Comparison of ENCODE assay signal across 9 cellular contexts in genomic region chr19:35247526-35248309, GRCh38. TPM values are rescaled to one million over a fixed set of nuclear protein-coding genes. Genes with fewer than 3 reads are reported as not detected.
DNase-seq lines count a peak whose midpoint lies in the region; ATAC-seq and TF ChIP-seq lines count a peak whose summit lies in the region.
"Had no signal": no experiment of that assay in that cellular context is flagged by ENCODE, and none has a peak within 500 bp of the region (broad histone marks: within the 10 kb centered on the region; RNA-seq: fewer than 3 reads in every experiment).

No MANE protein-coding gene starts in this region.

- ATAC-seq in GM21515 (IDR thresholded peaks at IDR 0.05; ENCODE audit: unreplicated experiment) (peak; percentile 40), GM21526 (IDR thresholded peaks at IDR 0.05; ENCODE audit: low FRiP score, unreplicated experiment) (no peak)

- peaks cover 18% of the 10 kb centered on the region for H3F3A ChIP-seq in MM.1S (ENCODE audit: insufficient read depth, low read length)

- no peaks in the 10 kb centered on the region for H3K9me3 ChIP-seq in MM.1S (replicated peaks; ENCODE audit: insufficient read depth, low read length)
- H3K9me3 ChIP-seq in effector memory CD4-positive, alpha-beta T cell (ENCODE audit: control insufficient read depth, low read length): no peaks in the 10 kb centered on the region
- H3K9me3 ChIP-seq in muscle layer of duodenum (ENCODE audit: control insufficient read depth in 1 of 2, low read length in 2 of 2): no peaks in the 10 kb centered on the region
- H3K9me3 ChIP-seq in tibial nerve: peaks cover 0 to 23% (median 2%) of the 10 kb centered on the region in 4 donors

- peak overlapping the region; percentile 92 for H3K9ac ChIP-seq in MM.1S (ENCODE audit: low read length)

- TF ChIP-seq POLR2A in tibial nerve (IDR thresholded peaks at IDR 0.05): no peak

- TF ChIP-seq CTCF in MM.1S (IDR thresholded peaks at IDR 0.05; ENCODE audit: low read length) (peak; percentile 51), tibial nerve (IDR thresholded peaks at IDR 0.05) (peak in 4 of 5 experiments; percentile 13 to 29 (median 22))

- H3K4me1 ChIP-seq in MM.1S (ENCODE audit: low read length): peaks cover 15% of the 10 kb centered on the region
- peaks cover 26% of the 10 kb centered on the region for H3K4me1 ChIP-seq in effector memory CD4-positive, alpha-beta T cell (ENCODE audit: control insufficient read depth, insufficient read depth, low read length, poor library complexity, severe bottlenecking)
- peaks cover 0 to 15% of the 10 kb centered on the region in 2 donors for H3K4me1 ChIP-seq in muscle layer of duodenum (ENCODE audit: control insufficient read depth in 1 of 2, insufficient read depth in 2 of 2, low read length in 2 of 2)
- H3K4me1 ChIP-seq in tibial nerve: peaks cover 0 to 23% (median 0%) of the 10 kb centered on the region in 4 donors

- DNase-seq in DMS114 treated with DMSO at 0.1 percent for 48 hours (lab: John Stamatoyannopoulos, UW; ENCODE audit: unreplicated experiment): peak; percentile 38
- DNase-seq in MM.1S: peak; percentile 87
- peak; percentile 59 for DNase-seq in activated CD4-positive, CD25-positive, alpha-beta regulatory T cell treated with anti-CD3 and anti-CD28 coated beads, Interleukin-2, amount 50 U/mL, for 72 hours
- DNase-seq in effector memory CD4-positive, alpha-beta T cell: peak; percentile 33 to 45 (median 40)
- DNase-seq in tibial nerve (ENCODE audit: low spot score in 2 of 2): no peak

- H3K4me3 ChIP-seq in MM.1S (ENCODE audit: low read length) (peak overlapping the region; percentile 83), muscle layer of duodenum (ENCODE audit: low read depth in 1 of 2, low read length in 2 of 2) (peak overlapping the region; percentile 54 to 56), tibial nerve (peak overlapping the region; percentile 29 to 62 (median 45))
- peak overlapping the region; percentile 75 for H3K4me3 ChIP-seq in effector memory CD4-positive, alpha-beta T cell (ENCODE audit: insufficient read depth, low read depth, low read length, poor library complexity, severe bottlenecking)

- peak overlapping the region; percentile 80 for H3K4me2 ChIP-seq in MM.1S (ENCODE audit: low read depth, low read length)

- H4K20me1 ChIP-seq in MM.1S (ENCODE audit: insufficient read depth, low read length): no peaks in the 10 kb centered on the region

- WGBS in tibial nerve, 2 donors: 4 to 7% methylated on average over 10 to 32 of the region's 42 CpGs

- H2AFZ ChIP-seq in MM.1S (ENCODE audit: low read length): peak overlapping the region; percentile 79

- no peaks in the 10 kb centered on the region for H3K27me3 ChIP-seq in MM.1S (replicated peaks; ENCODE audit: insufficient read depth, low read length)
- H3K27me3 ChIP-seq in effector memory CD4-positive, alpha-beta T cell (replicated peaks; ENCODE audit: control insufficient read depth, insufficient read depth, low read length, poor library complexity, severe bottlenecking): no peaks in the 10 kb centered on the region
- H3K27me3 ChIP-seq in muscle layer of duodenum (ENCODE audit: low read depth, low read length): peaks cover 7% of the 10 kb centered on the region
- H3K27me3 ChIP-seq in tibial nerve: peaks cover 0 to 45% of the 10 kb centered on the region in 2 donors

- no peak for TF ChIP-seq EP300 in tibial nerve (IDR thresholded peaks at IDR 0.05)

- peaks cover 31% of the 10 kb centered on the region for H3K79me2 ChIP-seq in MM.1S (ENCODE audit: low read length)

- H3K27ac ChIP-seq in MM.1S (ENCODE audit: low read length) (peak overlapping the region; percentile 97), muscle layer of duodenum (ENCODE audit: low read length) (peak overlapping the region; percentile 75), tibial nerve (peak overlapping the region in 3 of 4 donors; percentile 54 to 88 (median 62))
- H3K27ac ChIP-seq in effector memory CD4-positive, alpha-beta T cell (ENCODE audit: insufficient read depth, low read length, poor library complexity, severe bottlenecking): peak overlapping the region; percentile 78

- H3K36me3 ChIP-seq in MM.1S (replicated peaks; ENCODE audit: insufficient read depth, low read length) (0 out of 2 replicates have a peak, but pooled peaks cover 2% of the 10 kb centered on the region), muscle layer of duodenum (ENCODE audit: control insufficient read depth in 1 of 2, insufficient read depth in 2 of 2, low read length in 2 of 2) (no peaks in the 10 kb centered on the region), tibial nerve (no peaks in the 10 kb centered on the region)
- no peaks in the 10 kb centered on the region for H3K36me3 ChIP-seq in effector memory CD4-positive, alpha-beta T cell (ENCODE audit: control insufficient read depth, insufficient read depth, low read length)

- H3K9me2 ChIP-seq in MM.1S (replicated peaks; ENCODE audit: insufficient read depth, low read length): no peaks in the 10 kb centered on the region

RNA-seq across cellular contexts. Expression of gene LSR, which starts 1.1 kb away (rescaled TPM):
- total RNA-seq in tibial nerve: 10 to 100 TPM in 2 of 4 donors, 1 to 10 TPM in 2; 3.1 to 34.9 (median 19.1) TPM

RNA-seq across cellular contexts. Expression of gene FAM187B, which starts 19.2 kb away (rescaled TPM):
- not detected for total RNA-seq in tibial nerve
- total RNA-seq: pulmonary artery endothelial cell had no signal

RNA-seq across cellular contexts. Expression of gene USF2, which starts 21.0 kb away (rescaled TPM):
- total RNA-seq in tibial nerve: 100 to 1,000 TPM in 3 of 4 donors, 10 to 100 TPM in 1; 98.5 to 172 (median 128) TPM

RNA-seq across cellular contexts. Expression of gene HAMP, which starts 34.6 kb away (rescaled TPM):
- total RNA-seq in tibial nerve: 1 to 10 TPM in 1 of 4 donors, not detected in 3; 2.9 TPM

RNA-seq across cellular contexts. Expression of gene MAG, which starts 44.2 kb away (rescaled TPM):
- total RNA-seq in tibial nerve: 10 to 100 TPM; 31.8 to 49.6 (median 38.4) TPM
- total RNA-seq: pulmonary artery endothelial cell had no signal

Comparison
In these comparisons a context has a peak if more than half of its experiments do, and no peak if none do; other contexts are left out.
1. DNase-seq: peak in DMS114 treated with DMSO at 0.1 percent for 48 hours (single experiment), MM.1S (single experiment), activated CD4-positive, CD25-positive, alpha-beta regulatory T cell treated with anti-CD3 and anti-CD28 coated beads, Interleukin-2, amount 50 U/mL, for 72 hours (single experiment) and effector memory CD4-positive, alpha-beta T cell (3 of 3); none in tibial nerve (0 of 2).
2. Peak in every context shown above with its lines, with median percentiles within 50 percentile points of each other: H3K27ac ChIP-seq and H3K4me3 ChIP-seq.